Comparison of ENCODE assay signal across 25 cellular contexts in the genomic region with DNA sequence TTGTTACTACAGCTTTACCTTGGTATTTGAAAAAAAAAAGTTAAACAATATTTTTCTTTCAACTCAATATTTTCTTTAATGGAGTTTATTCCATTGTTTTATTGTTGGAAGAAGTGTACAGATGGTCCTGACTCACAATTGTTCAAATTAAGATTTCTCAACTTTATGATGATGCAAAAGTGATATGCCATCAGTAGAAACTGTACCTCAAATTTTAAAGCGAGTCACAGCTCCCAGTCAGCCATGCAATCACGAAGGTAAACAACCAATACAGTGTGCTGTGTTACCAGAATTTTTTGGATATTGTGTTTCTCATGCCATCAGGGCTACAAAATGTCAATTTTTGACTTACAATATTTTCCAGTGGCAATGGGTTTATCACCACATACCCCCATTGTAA. TPM values are rescaled to one million over a fixed set of nuclear protein-coding genes. Genes with fewer than 3 reads are reported as not detected.
A peak's percentile ranks its signal among the peaks of the same experiment; 100 is the strongest.
DNase-seq lines count a peak whose midpoint lies in the region; ATAC-seq, FAIRE-seq and TF ChIP-seq lines count a peak whose summit lies in the region.
"Had no signal": no experiment of that assay in that cellular context is flagged by ENCODE, and none has a peak within 500 bp of the region (broad histone marks: within the 10 kb centered on the region; RNA-seq: fewer than 3 reads in every experiment).

No MANE protein-coding gene starts in this region.

- intact Hi-C loops in prostate gland (cut with DNase I), result no loop called here

- H3K4me3 Mint-ChIP-seq in stimulated activated naive CD8-positive, alpha-beta T cell treated with anti-CD3 and anti-CD28 coated beads, Interleukin-15, amount 100 ng/mL, for 72 hours, result no peak overlapping the region
- H3K4me3 Mint-ChIP-seq: activated CD8-positive, alpha-beta T cell treated with anti-CD3 and anti-CD28 coated beads, Interleukin-2, amount 10 ng/mL, durations not matched to agents 7 days and 5 days; activated naive CD8-positive, alpha-beta T cell treated with anti-CD3 and anti-CD28 coated beads, Interleukin-2, amount 10 ng/mL, durations not matched to agents 7 days and 5 days; B cell; memory B cell; neural crest cell had no signal

- peak overlapping the region in 1 of 2 donors; percentile 69 for H3K27ac Mint-ChIP-seq in stimulated activated naive CD8-positive, alpha-beta T cell treated with anti-CD3 and anti-CD28 coated beads, Interleukin-15, amount 100 ng/mL, for 72 hours
- H3K27ac Mint-ChIP-seq: activated CD8-positive, alpha-beta T cell treated with anti-CD3 and anti-CD28 coated beads, Interleukin-2, amount 10 ng/mL, durations not matched to agents 7 days and 5 days; activated naive CD8-positive, alpha-beta T cell treated with anti-CD3 and anti-CD28 coated beads, Interleukin-2, amount 10 ng/mL, durations not matched to agents 7 days and 5 days; B cell; memory B cell had no signal

- no peak for TF ChIP-seq CTCF in foreskin fibroblast (IDR thresholded peaks at IDR 0.05; ENCODE audit: low read depth, low read length)
- TF ChIP-seq CTCF in prostate gland (IDR thresholded peaks at IDR 0.05), result no peak

- H3K9me3 ChIP-seq in prostate gland (no peaks in the 10 kb centered on the region), small intestine (ENCODE audit: control insufficient read depth, low read depth) (no peaks in the 10 kb centered on the region)
- H3K9me3 ChIP-seq: MG63, thoracic aorta, uterus had no signal

- no peak for TF ChIP-seq POLR2A in prostate gland (IDR thresholded peaks at IDR 0.05)

- peak; percentile 62 for ATAC-seq in stimulated activated naive CD8-positive, alpha-beta T cell treated with anti-CD3 and anti-CD28 coated beads, Interleukin-15, Interleukin-2, amounts not matched to agents 100 U/mL and 50 U/mL, for 24 hours
- ATAC-seq in stimulated activated naive CD8-positive, alpha-beta T cell treated with anti-CD3 and anti-CD28 coated beads, Interleukin-15, amount 100 ng/mL, for 72 hours, result no peak
- ATAC-seq: activated CD8-positive, alpha-beta T cell treated with anti-CD3 and anti-CD28 coated beads, Interleukin-2, amount 10 ng/mL, durations not matched to agents 7 days and 5 days; sciatic nerve had no signal

- H3K36me3 ChIP-seq in prostate gland, result no peaks in the 10 kb centered on the region
- no peaks in the 10 kb centered on the region for H3K36me3 ChIP-seq in small intestine (ENCODE audit: control insufficient read depth in 2 of 2, insufficient read depth in 2 of 2, low read length in 2 of 2)
- H3K36me3 ChIP-seq: MG63, thoracic aorta, uterus had no signal

- 84% methylated on average over 2 of the region's 2 CpGs for WGBS in prostate gland
- 79 to 84% (median 84%) methylated on average over 2 of the region's 2 CpGs for WGBS in small intestine, 3 donors

- peaks cover 3 to 4% of the 10 kb centered on the region in 2 donors for H3K9me3 Mint-ChIP-seq in stimulated activated naive CD8-positive, alpha-beta T cell treated with anti-CD3 and anti-CD28 coated beads, Interleukin-15, amount 100 ng/mL, for 72 hours
- H3K9me3 Mint-ChIP-seq: activated naive CD8-positive, alpha-beta T cell treated with anti-CD3 and anti-CD28 coated beads, Interleukin-2, amount 10 ng/mL, durations not matched to agents 7 days and 5 days; memory B cell; neural crest cell had no signal

- no peak overlapping the region for H3K4me3 ChIP-seq in foreskin fibroblast (ENCODE audit: low read depth in 1 of 2, low read length in 2 of 2)
- no peak overlapping the region for H3K4me3 ChIP-seq in prostate gland
- no peak overlapping the region for H3K4me3 ChIP-seq in small intestine (ENCODE audit: low read depth in 1 of 2, low read length in 2 of 2)
- H3K4me3 ChIP-seq: hepatocyte, MG63, SK-N-MC, thoracic aorta, uterus had no signal

- H3K27ac ChIP-seq in prostate gland (no peak overlapping the region), small intestine (ENCODE audit: low read depth in 1 of 2, low read length in 1 of 2) (no peak overlapping the region)
- H3K27ac ChIP-seq: hepatocyte, SK-N-MC, thoracic aorta, uterus had no signal

- H3K4me1 Mint-ChIP-seq in stimulated activated naive CD8-positive, alpha-beta T cell treated with anti-CD3 and anti-CD28 coated beads, Interleukin-15, amount 100 ng/mL, for 72 hours, result peaks cover 32% of the 10 kb centered on the region
- H3K4me1 Mint-ChIP-seq: B cell, memory B cell, neural crest cell had no signal

- no peaks in the 10 kb centered on the region for H3K27me3 Mint-ChIP-seq in stimulated activated naive CD8-positive, alpha-beta T cell treated with anti-CD3 and anti-CD28 coated beads, Interleukin-15, amount 100 ng/mL, for 72 hours
- H3K27me3 Mint-ChIP-seq: activated naive CD8-positive, alpha-beta T cell treated with anti-CD3 and anti-CD28 coated beads, Interleukin-2, amount 10 ng/mL, durations not matched to agents 7 days and 5 days; memory B cell had no signal

- no peak for DNase-seq in stimulated activated naive CD8-positive, alpha-beta T cell treated with anti-CD3 and anti-CD28 coated beads, Interleukin-15, Interleukin-2, amounts not matched to agents 100 U/mL and 50 U/mL, for 24 hours
- DNase-seq in stimulated activated naive CD8-positive, alpha-beta T cell treated with anti-CD3 and anti-CD28 coated beads, Interleukin-15, amount 100 ng/mL, for 72 hours, result no peak
- DNase-seq in amniotic epithelial cell (ENCODE audit: low read depth) (peak; percentile 49), foreskin fibroblast (peak; percentile 72 to 85), NCI-H2196 treated with DMSO at 0.1 percent for 48 hours (lab: John Stamatoyannopoulos, UW; ENCODE audit: unreplicated experiment) (no peak), prostate gland (ENCODE audit: low spot score) (no peak), NCI-H1694 treated with DMSO at 0.1 percent for 48 hours (lab: John Stamatoyannopoulos, UW) (no peak), small intestine (no peak)
- DNase-seq: activated CD4-positive, alpha-beta T cell treated with anti-CD3 and anti-CD28 coated beads for 1 hour; activated CD8-positive, alpha-beta T cell treated with anti-CD3 and anti-CD28 coated beads, Interleukin-2, amount 10 ng/mL, durations not matched to agents 7 days and 5 days; activated naive CD8-positive, alpha-beta T cell treated with anti-CD3 and anti-CD28 coated beads, Interleukin-2, amount 10 ng/mL, durations not matched to agents 7 days and 5 days; MG63; NCI-H1105 treated with DMSO at 0.1 percent for 48 hours; NCI-H2029; NCI-H226; stimulated activated naive CD4-positive, alpha-beta T cell treated with Interleukin-2 at 50 U/mL for 16 hours; uterus had no signal

- H3K4me1 ChIP-seq in prostate gland (replicated peaks), result no peaks in the 10 kb centered on the region
- H3K4me1 ChIP-seq in small intestine (ENCODE audit: control insufficient read depth in 2 of 2, insufficient read depth in 1 of 2, low read depth in 1 of 2, low read length in 1 of 2), result no peaks in the 10 kb centered on the region
- H3K4me1 ChIP-seq: uterus had no signal

- FAIRE-seq in small intestine (lab: Jason Lieb, UNC), result no peak
- FAIRE-seq: frontal cortex had no signal

- no peaks in the 10 kb centered on the region for H3K27me3 ChIP-seq in prostate gland (replicated peaks; ENCODE audit: insufficient read depth)
- no peaks in the 10 kb centered on the region for H3K27me3 ChIP-seq in small intestine (ENCODE audit: control insufficient read depth in 2 of 2, insufficient read depth in 2 of 2, low read length in 2 of 2)
- H3K27me3 ChIP-seq: hepatocyte, MG63, uterus had no signal

RNA-seq across cellular contexts. Expression of a gene that starts 54.0 kb away (rescaled TPM):
- total RNA-seq in prostate gland, result 10 to 100 TPM in 1 of 2 donors, 1 to 10 TPM in 1; 8.2 to 17.6 TPM
- polyA plus RNA-seq in small intestine, result 10 to 100 TPM in 1 of 3 donors, 1 to 10 TPM in 1, under 1 TPM in 1; 0.45 to 14.2 (median 1.4) TPM

Comparison
In these comparisons a context has a peak if more than half of its experiments do, and no peak if none do; other contexts are left out.
1. DNase-seq: peak in amniotic epithelial cell (single experiment) and foreskin fibroblast (2 of 2); none in stimulated activated naive CD8-positive, alpha-beta T cell treated with anti-CD3 and anti-CD28 coated beads, Interleukin-15, Interleukin-2, amounts not matched to agents 100 U/mL and 50 U/mL, for 24 hours (single experiment), stimulated activated naive CD8-positive, alpha-beta T cell treated with anti-CD3 and anti-CD28 coated beads, Interleukin-15, amount 100 ng/mL, for 72 hours (0 of 2), NCI-H2196 treated with DMSO at 0.1 percent for 48 hours (single experiment), prostate gland (single experiment), NCI-H1694 treated with DMSO at 0.1 percent for 48 hours (single experiment) and small intestine (single experiment).